In genomic region chr5:35303152-35303551, GRCh38 we compare ENCODE assay signal across 22 cellular contexts.
DNase-seq lines count a peak whose midpoint lies in the region; ATAC-seq, FAIRE-seq and TF ChIP-seq lines count a peak whose summit lies in the region.
"Had no signal": no experiment of that assay in that cellular context is flagged by ENCODE, and none has a peak within 500 bp of the region (broad histone marks: within the 10 kb centered on the region; RNA-seq: fewer than 3 reads in every experiment).

No MANE protein-coding gene starts in this region.

- no peaks in the 10 kb centered on the region for H3K36me3 ChIP-seq in GM06990 (ENCODE audit: control insufficient read depth, insufficient read depth, low read length)
- no peaks in the 10 kb centered on the region for H3K36me3 ChIP-seq in spleen
- H3K36me3 ChIP-seq: adrenal gland, gastroesophageal sphincter had no signal

- H3K4me3 ChIP-seq in GM06990 (replicated peaks; ENCODE audit: low read depth, low read length) (no peak overlapping the region), spleen (no peak overlapping the region)
- H3K4me3 ChIP-seq: A549, adrenal gland, gastroesophageal sphincter had no signal

- no peaks in the 10 kb centered on the region for H3K27me3 ChIP-seq in GM06990 (replicated peaks; ENCODE audit: control insufficient read depth, insufficient read depth, low read length)
- peaks cover 0 to 4% (median 0%) of the 10 kb centered on the region in 7 donors for H3K27me3 ChIP-seq in spleen (replicated peaks in 1 of 7)
- H3K27me3 ChIP-seq: adrenal gland, gastroesophageal sphincter had no signal

- ATAC-seq in GM19455 (IDR thresholded peaks at IDR 0.05; ENCODE audit: unreplicated experiment) (peak; percentile 52), HG02763 (IDR thresholded peaks at IDR 0.05; ENCODE audit: unreplicated experiment) (peak; percentile 32), GM18520 (IDR thresholded peaks at IDR 0.05; ENCODE audit: unreplicated experiment) (no peak)
- ATAC-seq: A549, gastroesophageal sphincter had no signal

- DNase-seq in GM06990 (ENCODE audit: extremely low read depth, insufficient read length) = peak; percentile 33
- DNase-seq in HTR-8/SVneo (ENCODE audit: insufficient read length, low spot score) = no peak
- no peak for DNase-seq in RPMI8226
- no peak for DNase-seq in substantia nigra (lab: John Stamatoyannopoulos, UW)
- no peak for DNase-seq in spleen
- DNase-seq: activated T-cell treated with anti-CD3 and anti-CD28 coated beads, Interleukin-2, amount 50 U/mL, for 24 hours; adrenal gland; CD4-positive, CD25-positive, alpha-beta regulatory T cell; EL; immature natural killer cell; midbrain; MV-4-11; nucleus accumbens; SHP77; stimulated activated naive B cell treated with anti-CD40 and anti-IgM and Interleukin-4, amounts not matched to agents 10 μg/mL and 1 μg/mL and 100 μg/mL, for 72 hours had no signal

- WGBS in spleen, 5 donors = 70 to 85% (median 78%) methylated on average over 2 of the region's 2 CpGs

- FAIRE-seq in HTR-8/SVneo (lab: Jason Lieb, UNC) = peak; percentile 9
- FAIRE-seq: A549, GM12892, urothelium cell line had no signal

- no peaks in the 10 kb centered on the region for H3K4me1 ChIP-seq in spleen
- H3K4me1 ChIP-seq: A549, adrenal gland, gastroesophageal sphincter had no signal

- H3K27ac ChIP-seq in substantia nigra (ENCODE audit: low read depth, low read length, poor library complexity, severe bottlenecking) (no peak overlapping the region), spleen (no peak overlapping the region)
- H3K27ac ChIP-seq: A549, adrenal gland, gastroesophageal sphincter had no signal

- H3K9me3 ChIP-seq in spleen = no peaks in the 10 kb centered on the region
- H3K9me3 ChIP-seq: A549, adrenal gland, gastroesophageal sphincter had no signal

- TF ChIP-seq POLR2A in spleen (IDR thresholded peaks at IDR 0.05) = no peak

- intact Hi-C loops in spleen (cut with DNase I; ENCODE audit: low total_unique reads) = no loop called here

- no peak for TF ChIP-seq CTCF in GM06990 (IDR thresholded peaks at IDR 0.05; ENCODE audit: insufficient read depth, low read length, poor library complexity, severe bottlenecking)
- no peak for TF ChIP-seq CTCF in spleen (IDR thresholded peaks at IDR 0.05 in 8 of 11, conservative IDR thresholded peaks at IDR 0.05 in 3 of 11)
